10 cellular contexts compared by ENCODE assay signal in genomic region chr10:5502903-5503835, GRCh38. TPM values are rescaled to one million over a fixed set of nuclear protein-coding genes. Genes with fewer than 3 reads are reported as not detected.
A peak's percentile ranks its signal among the peaks of the same experiment; 100 is the strongest.
DNase-seq lines count a peak whose midpoint lies in the region; ATAC-seq and TF ChIP-seq lines count a peak whose summit lies in the region.
"Had no signal": no experiment of that assay in that cellular context is flagged by ENCODE, and none has a peak within 500 bp of the region (broad histone marks: within the 10 kb centered on the region; RNA-seq: fewer than 3 reads in every experiment).

No MANE protein-coding gene starts in this region.

- H3K9me3 ChIP-seq in breast epithelium: no peaks in the 10 kb centered on the region

- TF ChIP-seq CTCF in Calu3 (IDR thresholded peaks at IDR 0.05; ENCODE audit: unreplicated experiment) (no peak), breast epithelium (IDR thresholded peaks at IDR 0.05) (no peak), nephron (IDR thresholded peaks at IDR 0.05; ENCODE audit: unreplicated experiment in 3 of 3) (no peak)

- H3K9me3 Mint-ChIP-seq in Calu3 (ENCODE audit: low read depth, unreplicated experiment): no peaks in the 10 kb centered on the region
- no peaks in the 10 kb centered on the region for H3K9me3 Mint-ChIP-seq in nephron

- H3K4me1 Mint-ChIP-seq in Calu3 (ENCODE audit: low read depth, unreplicated experiment) (peaks cover 42% of the 10 kb centered on the region), nephron (peaks cover 10% of the 10 kb centered on the region)

- peak; percentile 77 for DNase-seq in Calu3
- peak in 2 of 3 experiments; percentile 31 to 75 for DNase-seq in NCI-H1417 (lab: John Stamatoyannopoulos, UW)
- peak; percentile 79 to 89 for DNase-seq in breast epithelium (ENCODE audit: low spot score in 2 of 2)
- DNase-seq in activated gamma-delta T cell (lab: John Stamatoyannopoulos, UW): no peak
- no peak for DNase-seq in hypothalamus (lab: John Stamatoyannopoulos, UW)
- no peak for DNase-seq in SW 1271 (lab: John Stamatoyannopoulos, UW)
- DNase-seq: stimulated activated naive CD4-positive, alpha-beta T cell had no signal

- H3K4me3 Mint-ChIP-seq in Calu3 (ENCODE audit: low read depth, unreplicated experiment) (peak overlapping the region; percentile 12), nephron (no peak overlapping the region)

- no peak for ATAC-seq in HG03378 (IDR thresholded peaks at IDR 0.05; ENCODE audit: unreplicated experiment)

- H3K36me3 Mint-ChIP-seq in Calu3 (ENCODE audit: insufficient read depth, unreplicated experiment) (peaks cover 17% of the 10 kb centered on the region), nephron (ENCODE audit: low read depth) (no peaks in the 10 kb centered on the region)

- no peak overlapping the region for H3K4me3 ChIP-seq in breast epithelium

- CTCF ChIA-PET in Calu3 (lab: Charles Lee): interaction anchor here (0.5 kb wide), 1 partner anchor 25 kb away, joined by 7 read pairs; no protein-coding TSS in a partner anchor

- peak overlapping the region; percentile 55 to 64 for H3K27ac ChIP-seq in breast epithelium

- no peaks in the 10 kb centered on the region for H3K36me3 ChIP-seq in breast epithelium

- H3K27ac Mint-ChIP-seq in Calu3 (ENCODE audit: unreplicated experiment) (peak overlapping the region; percentile 62), nephron (peak overlapping the region in 2 of 3 experiments; percentile 33 to 47)

- no TSS peak for BruUV-seq in Calu3 (replicated peaks; lab: Mats Ljungman, UMichigan)

- no peak for TF ChIP-seq POLR2A in breast epithelium (IDR thresholded peaks at IDR 0.05)

- intact Hi-C loops in Calu3 (cut with micrococcal nuclease; ENCODE audit: unreplicated experiment): loop anchor here (1.0 to 2.0 kb wide), 2 partner anchors 15 to 44 kb away; no protein-coding TSS in a partner anchor
- intact Hi-C loops in breast epithelium (cut with DNase I; ENCODE audit: low total_unique reads): no loop called here

- H3K4me1 ChIP-seq in breast epithelium: peaks cover 3 to 15% of the 10 kb centered on the region in 2 donors

- H3K27me3 Mint-ChIP-seq in Calu3 (ENCODE audit: unreplicated experiment): no peaks in the 10 kb centered on the region
- H3K27me3 Mint-ChIP-seq in nephron (ENCODE audit: low read depth): no peaks in the 10 kb centered on the region

- no peaks in the 10 kb centered on the region for H3K27me3 ChIP-seq in breast epithelium

RNA-seq across cellular contexts. Expression of gene CALML5, which starts 3.8 kb away (rescaled TPM):
- total RNA-seq in Calu3 (2022): not detected in 2 replicates
- 10 to 100 TPM in 2 of 3 donors, not detected in 1; 31.0 to 31.1 TPM for total RNA-seq in breast epithelium
- total RNA-seq: mesenteric fat pad had no signal

RNA-seq across cellular contexts. Expression of gene CALML3, which starts 21.6 kb away (rescaled TPM):
- total RNA-seq in Calu3 (2022) (not detected in 2 replicates), breast epithelium (10 to 100 TPM in 1 of 3 donors, 1 to 10 TPM in 1, not detected in 1; 3.6 to 13.5 TPM)
- total RNA-seq: mesenteric fat pad had no signal

Comparison
In these comparisons a context has a peak if more than half of its experiments do, and no peak if none do; other contexts are left out.
1. DNase-seq: peak in Calu3 (single experiment), NCI-H1417 (2 of 3) and breast epithelium (2 of 2); none in activated gamma-delta T cell (single experiment), hypothalamus (0 of 51) and SW 1271 (0 of 2).